Comparison of ENCODE assay signal across 22 cellular contexts in genomic region chr20:49146442-49146841, GRCh38. TPM values are rescaled to one million over a fixed set of nuclear protein-coding genes. Genes with fewer than 3 reads are reported as not detected.
A peak's percentile ranks its signal among the peaks of the same experiment; 100 is the strongest.
DNase-seq lines count a peak whose midpoint lies in the region; ATAC-seq, FAIRE-seq and TF ChIP-seq lines count a peak whose summit lies in the region.
"Had no signal": no experiment of that assay in that cellular context is flagged by ENCODE, and none has a peak within 500 bp of the region (broad histone marks: within the 10 kb centered on the region; RNA-seq: fewer than 3 reads in every experiment).

No MANE protein-coding gene starts in this region.

- FAIRE-seq in HepG2 (lab: Jason Lieb, UNC): no peak
- FAIRE-seq: A549, D721Med, G401.6, GM12891, GM19239 had no signal

- H3K4me2 ChIP-seq in HepG2 (ENCODE audit: low read depth, low read length): no peak overlapping the region
- H3K4me2 ChIP-seq in GM23338: no peak overlapping the region
- H3K4me2 ChIP-seq: A549; BLaER1 treated with 17β-estradiol and CSF1 and Interleukin-3, amounts not matched to agents 10 nM and 100 nM had no signal

- H3K4me3 Mint-ChIP-seq in GM23338 (no peak overlapping the region), T-helper 17 cell (no peak overlapping the region)
- H3K4me3 Mint-ChIP-seq: B cell; CD4-positive, alpha-beta T cell; CD8-positive, alpha-beta T cell had no signal

- no peak overlapping the region for H3K27ac ChIP-seq in HepG2 (ENCODE audit: extremely low read length, insufficient read depth, low read length)
- no peak overlapping the region for H3K27ac ChIP-seq in right lobe of liver
- 0 out of 2 replicates have a peak overlapping the region, but pooled peaks have one; percentile 32 for H3K27ac ChIP-seq in GM23338 (ENCODE audit: low read depth)
- H3K27ac ChIP-seq: 22Rv1; A549; BLaER1 treated with 17β-estradiol and CSF1 and Interleukin-3, amounts not matched to agents 10 nM and 100 nM; C4-2B had no signal

- H3K4me3 ChIP-seq in HepG2 (replicated peaks in 1 of 3; ENCODE audit: insufficient read depth in 1 of 3, low read depth in 2 of 3, low read length in 3 of 3) (no peak overlapping the region), right lobe of liver (no peak overlapping the region), GM23338 (no peak overlapping the region)
- H3K4me3 ChIP-seq: A549; BLaER1 treated with 17β-estradiol and CSF1 and Interleukin-3, amounts not matched to agents 10 nM and 100 nM had no signal

- peaks cover 6% of the 10 kb centered on the region; the same call in 1 of the 2 replicates for H3F3A ChIP-seq in GM23338 (replicated peaks; ENCODE audit: low read depth)

- no peak overlapping the region for H2AFZ ChIP-seq in HepG2 (ENCODE audit: low read length)
- no peak overlapping the region for H2AFZ ChIP-seq in GM23338

- no peak for TF ChIP-seq EP300 in HepG2 (IDR thresholded peaks at IDR 0.05; ENCODE audit: low read depth in 2 of 2, low read length in 2 of 2)
- no peak for TF ChIP-seq EP300 in HepG2 (CRISPR knock-in tag; IDR thresholded peaks at IDR 0.05; ENCODE audit: borderline replicate concordance)

- H3K36me3 ChIP-seq in HepG2 (replicated peaks in 1 of 2; ENCODE audit: control insufficient read depth in 1 of 2, insufficient read depth in 2 of 2, low read length in 2 of 2) (peaks cover 49 to 78% of the 10 kb centered on the region in 2 experiments), right lobe of liver (peaks cover 0 to 55% (median 20%) of the 10 kb centered on the region in 4 donors), GM23338 (ENCODE audit: insufficient read depth) (peaks cover 26% of the 10 kb centered on the region)

- H3K27ac Mint-ChIP-seq in GM23338 (no peak overlapping the region), T-helper 17 cell (peak overlapping the region; percentile 29)
- H3K27ac Mint-ChIP-seq: B cell; CD4-positive, alpha-beta T cell had no signal

- DNase-seq in HepG2 (ENCODE audit: low spot score): no peak
- DNase-seq in right lobe of liver: no peak
- DNase-seq in GM23338 (ENCODE audit: low spot score): no peak
- DNase-seq in T-helper 17 cell: no peak
- DNase-seq in HT-29 (ENCODE audit: low spot score): no peak
- DNase-seq in activated naive CD4-positive, alpha-beta T cell treated with anti-CD3 and anti-CD28 coated beads, Interleukin-2, amount 50 U/mL, for 16 hours: no peak
- DNase-seq: AML-193; Caco-2; Calu3; CD4-positive, alpha-beta T cell; CD8-positive, alpha-beta T cell; DMS79 treated with DMSO at 0.1 percent for 48 hours; GF-D8 had no signal

- TF ChIP-seq RAD21 in HepG2 (CRISPR knock-in tag; IDR thresholded peaks at IDR 0.05): no peak

- H3K9ac ChIP-seq in HepG2 (ENCODE audit: insufficient read depth, low read depth, low read length): no peak overlapping the region
- H3K9ac ChIP-seq: BLaER1 treated with 17β-estradiol and CSF1 and Interleukin-3, amounts not matched to agents 10 nM and 100 nM had no signal

- TSS peak; percentile 2 for BruUV-seq in HepG2 (replicated peaks; lab: Mats Ljungman, UMichigan)

- no peak for TF ChIP-seq POLR2A in HepG2 (IDR thresholded peaks at IDR 0.05; ENCODE audit: insufficient read depth in 1 of 2, low read depth in 2 of 2, low read length in 2 of 2)
- no peak for TF ChIP-seq POLR2A in right lobe of liver (IDR thresholded peaks at IDR 0.05)

- H3K4me1 ChIP-seq in HepG2 (ENCODE audit: insufficient read depth, low read length): no peaks in the 10 kb centered on the region
- H3K4me1 ChIP-seq in right lobe of liver: no peaks in the 10 kb centered on the region
- H3K4me1 ChIP-seq in GM23338 (ENCODE audit: insufficient read depth): no peaks in the 10 kb centered on the region
- H3K4me1 ChIP-seq: A549, Caco-2 had no signal

- no peaks in the 10 kb centered on the region for H3K9me3 Mint-ChIP-seq in GM23338
- H3K9me3 Mint-ChIP-seq: CD4-positive, alpha-beta T cell; CD8-positive, alpha-beta T cell had no signal

- ATAC-seq in HepG2: no peak
- no peak for ATAC-seq in right lobe of liver
- no peak for ATAC-seq in GM23338
- ATAC-seq in T-helper 17 cell: no peak
- ATAC-seq: A549; CD8-positive, alpha-beta T cell had no signal

- POLR2A ChIA-PET in HepG2 (lab: Yijun Ruan, JAX): interaction anchor here (0.9 kb wide), 1 partner anchor 16 kb away, joined by 3 read pairs; no protein-coding TSS in a partner anchor

- no peaks in the 10 kb centered on the region for H3K27me3 ChIP-seq in HepG2 (ENCODE audit: control insufficient read depth in 1 of 2, insufficient read depth in 2 of 2, low read length in 2 of 2)
- H3K27me3 ChIP-seq in right lobe of liver: no peaks in the 10 kb centered on the region
- H3K27me3 ChIP-seq in GM23338 (ENCODE audit: insufficient read depth): no peaks in the 10 kb centered on the region
- H3K27me3 ChIP-seq: BLaER1 treated with 17β-estradiol and CSF1 and Interleukin-3, amounts not matched to agents 10 nM and 100 nM had no signal

- no peaks in the 10 kb centered on the region for H3K9me2 ChIP-seq in GM23338 (ENCODE audit: insufficient read depth)

- H3K79me2 ChIP-seq in HepG2 (ENCODE audit: insufficient read depth, low read length) (peaks cover 60% of the 10 kb centered on the region), GM23338 (replicated peaks; ENCODE audit: insufficient read depth) (peaks cover 76% of the 10 kb centered on the region)

- intact Hi-C loops in HepG2 (cut with micrococcal nuclease; ENCODE audit: unreplicated experiment) (no loop called here), right lobe of liver (cut with DNase I) (no loop called here)

- H3K36me3 Mint-ChIP-seq in GM23338 (ENCODE audit: low read depth) (peaks cover 50% of the 10 kb centered on the region), T-helper 17 cell (ENCODE audit: low read depth) (peaks cover 1% of the 10 kb centered on the region)

- H4K20me1 ChIP-seq in HepG2 (ENCODE audit: insufficient read depth, low read length): peaks cover 27% of the 10 kb centered on the region
- H4K20me1 ChIP-seq in GM23338 (replicated peaks; ENCODE audit: insufficient read depth): peaks cover 30% of the 10 kb centered on the region

- no peaks in the 10 kb centered on the region for H3K27me3 Mint-ChIP-seq in GM23338 (ENCODE audit: insufficient read depth, low read depth, poor library complexity)
- no peaks in the 10 kb centered on the region for H3K27me3 Mint-ChIP-seq in T-helper 17 cell
- H3K27me3 Mint-ChIP-seq: B cell; CD4-positive, alpha-beta T cell had no signal

- H3K4me1 Mint-ChIP-seq in GM23338: no peaks in the 10 kb centered on the region
- H3K4me1 Mint-ChIP-seq in T-helper 17 cell: peaks cover 12% of the 10 kb centered on the region
- H3K4me1 Mint-ChIP-seq: B cell had no signal

- 100% methylated on average over 1 of the region's 1 CpG for WGBS in HepG2 (ENCODE audit: low lambda C conversion rate)
- WGBS in right lobe of liver (ENCODE audit: insufficient coverage, low coverage, low lambda C conversion rate, missing lambda C conversion rate): no CpG with 5 or more reads among the region's 1 CpG

- in situ Hi-C loops in HepG2 (cut with HindIII; ENCODE audit: extremely low pct_ligation_motif_present, low pct_unique_long_range_greater_than_20kb): no loop called here

- H3K9me3 ChIP-seq in HepG2 (ENCODE audit: low read length) (no peaks in the 10 kb centered on the region), right lobe of liver (no peaks in the 10 kb centered on the region), T-helper 17 cell (ENCODE audit: control insufficient read depth, low read length, poor library complexity, severe bottlenecking) (no peaks in the 10 kb centered on the region)
- H3K9me3 ChIP-seq: A549; BLaER1 treated with 17β-estradiol and CSF1 and Interleukin-3, amounts not matched to agents 10 nM and 100 nM; Caco-2 had no signal

- CTCF ChIA-PET in HepG2 (lab: Yijun Ruan, JAX; ENCODE audit: low intra/inter-chr PET ratio, low total read pairs): no interaction called here

- TF ChIP-seq CTCF in HepG2 (CRISPR knock-in tag; IDR thresholded peaks at IDR 0.05) (no peak), right lobe of liver (IDR thresholded peaks at IDR 0.05) (no peak), GM23338 (conservative IDR thresholded peaks at IDR 0.05; ENCODE audit: low read depth in 2 of 2) (no peak)

RNA-seq across cellular contexts. Expression of gene STAU1, which starts 41.7 kb away (rescaled TPM):
- total RNA-seq in HepG2 (2016; rRNA removed; fragmentation: Illumina TruSeq; extraction: Trizol) (119 and 186 TPM in 2 replicates), right lobe of liver (10 to 100 TPM; 53.7 to 96.6 (median 70.4) TPM), T-helper 17 cell (10 to 100 TPM; 45.6 to 62.5 TPM)
- total RNA-seq in HepG2 (2016; cell fraction: cytosol; rRNA removed; fragmentation: Illumina TruSeq; extraction: Trizol; ENCODE audit: low read depth): 84.1 and 98.9 TPM in 2 replicates
- total RNA-seq in HepG2 (2016; cell fraction: insoluble cytoplasmic fraction; rRNA removed; fragmentation: Illumina TruSeq; extraction: Trizol): 118 and 170 TPM in 2 replicates
- 217 and 243 TPM in 2 replicates for total RNA-seq in HepG2 (2016; cell fraction: membrane; rRNA removed; fragmentation: Illumina TruSeq; extraction: Trizol)
- 77.6 and 86.1 TPM in 2 replicates for total RNA-seq in HepG2 (2016; cell fraction: nucleus; rRNA removed; fragmentation: Illumina TruSeq; extraction: Trizol)
- polyA plus RNA-seq in HepG2 (2011; rRNA removed) (121 and 133 TPM in 2 replicates), GM23338 (2016; fragmentation: Nextera tagmentation; extraction: Ambion mirVana) (102 and 104 TPM in 2 replicates)
- polyA plus RNA-seq in HepG2 (2011; cell fraction: cytosol; rRNA removed): 95.5 and 124 TPM in 2 replicates
- polyA plus RNA-seq in HepG2 (2011; cell fraction: nucleus; rRNA removed): 55.6 and 68.1 TPM in 2 replicates
- 196 and 212 TPM in 2 replicates for polyA plus RNA-seq in HepG2 (2012)
- 100 and 110 TPM in 2 replicates for polyA plus RNA-seq in HepG2 (2016; cell fraction: cytosol; fragmentation: Illumina TruSeq; extraction: Trizol; ENCODE audit: low read depth)
- polyA plus RNA-seq in HepG2 (2016; cell fraction: insoluble cytoplasmic fraction; fragmentation: Illumina TruSeq; extraction: Trizol; ENCODE audit: low read depth): 241 and 269 TPM in 2 replicates
- polyA plus RNA-seq in HepG2 (2016; cell fraction: membrane; fragmentation: Illumina TruSeq; extraction: Trizol; ENCODE audit: low read depth): 212 and 250 TPM in 2 replicates
- polyA plus RNA-seq in HepG2 (2016; cell fraction: nucleus; fragmentation: Illumina TruSeq; extraction: Trizol; ENCODE audit: insufficient read depth, low read depth): 141 and 152 TPM in 2 replicates
- 37.2 and 106 TPM in 2 replicates for polyA minus RNA-seq in HepG2 (2011; rRNA and poly(A)+ RNA removed; ENCODE audit: low replicate concordance)
- polyA minus RNA-seq in HepG2 (2011; cell fraction: cytosol; rRNA and poly(A)+ RNA removed): 158 and 174 TPM in 2 replicates
- 61.8 and 82.7 TPM in 2 replicates for polyA minus RNA-seq in HepG2 (2011; cell fraction: nucleus; rRNA and poly(A)+ RNA removed)
- 102 and 111 TPM in 2 replicates for total RNA-seq in GM23338 (2014; rRNA removed; shearing (Covaris generic))
- total RNA-seq in HT-29 (2014; rRNA removed; shearing (Covaris generic)): 59.1 and 59.3 TPM in 2 replicates
